8 cellular contexts compared by ENCODE assay signal in the genomic region with DNA sequence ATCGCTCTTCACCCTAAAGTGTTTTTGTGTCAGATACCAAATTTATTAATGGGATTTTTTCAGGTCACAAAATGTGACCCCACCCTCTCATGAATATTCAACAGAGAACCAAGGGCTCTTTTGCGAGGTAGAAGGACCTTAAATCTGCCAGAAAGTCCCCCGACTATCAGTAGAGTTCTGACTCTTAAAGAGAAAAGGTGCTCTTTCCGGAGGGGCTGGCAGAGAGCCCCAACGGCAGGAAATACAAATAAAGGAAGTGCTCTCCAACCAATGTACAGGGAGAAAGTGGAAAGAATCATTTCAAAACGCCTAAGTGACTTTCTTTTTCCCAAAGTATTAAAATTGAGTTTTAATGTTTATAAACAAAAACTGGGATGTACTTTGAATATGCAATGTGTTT.
DNase-seq lines count a peak whose midpoint lies in the region; ATAC-seq and TF ChIP-seq lines count a peak whose summit lies in the region.

No MANE protein-coding gene starts in this region.

- H3K4me1 ChIP-seq in DOHH2 (ENCODE audit: control insufficient read depth, low read length) = peaks cover 59% of the 10 kb centered on the region
- peaks cover 76 to 83% of the 10 kb centered on the region in 2 experiments for H3K4me1 ChIP-seq in neutrophil (ENCODE audit: control insufficient read depth in 1 of 2, insufficient read depth in 1 of 2, low read depth in 1 of 2, low read length in 1 of 2)

- H3K9me3 ChIP-seq in DOHH2 (ENCODE audit: control insufficient read depth, insufficient read depth, low read length) (no peaks in the 10 kb centered on the region), neutrophil (no peaks in the 10 kb centered on the region)

- H3K4me3 ChIP-seq in DOHH2 (ENCODE audit: low read length) (peak overlapping the region; percentile 74), neutrophil (ENCODE audit: low read depth in 1 of 2, low read length in 1 of 2) (peak overlapping the region; percentile 31 to 71)

- peak overlapping the region; percentile 90 for H3K4me2 ChIP-seq in DOHH2 (ENCODE audit: low read length)

- H3K27me3 ChIP-seq in DOHH2 (ENCODE audit: control insufficient read depth, low read length) (peaks cover 9% of the 10 kb centered on the region; the same call in 1 of the 2 replicates), neutrophil (no peaks in the 10 kb centered on the region)

- H3K79me2 ChIP-seq in DOHH2 (ENCODE audit: control insufficient read depth, low read length) = peaks cover 51% of the 10 kb centered on the region

- DNase-seq in NCI-H69 (lab: John Stamatoyannopoulos, UW) = peak; percentile 56
- peak; percentile 55 for DNase-seq in central memory CD4-positive, alpha-beta T cell
- DNase-seq in middle frontal gyrus (ENCODE audit: extremely low spot score, low spot score) = no peak
- DNase-seq in NCI-H774 (lab: John Stamatoyannopoulos, UW) = no peak

- H3F3A ChIP-seq in DOHH2 (ENCODE audit: control insufficient read depth, insufficient read depth) = 0 out of 2 replicates have a peak, but pooled peaks cover 4% of the 10 kb centered on the region

- TF ChIP-seq CTCF in DOHH2 (IDR thresholded peaks at IDR 0.05; ENCODE audit: low read depth, low read length, poor library complexity, severe bottlenecking) = no peak
- no peak for TF ChIP-seq CTCF in neutrophil (IDR thresholded peaks at IDR 0.05)

- H3K9me2 ChIP-seq in DOHH2 (replicated peaks; ENCODE audit: control insufficient read depth, low read length) = no peaks in the 10 kb centered on the region

- ATAC-seq in HG03196 (IDR thresholded peaks at IDR 0.05; ENCODE audit: unreplicated experiment) (no peak), HG02981 (IDR thresholded peaks at IDR 0.05; ENCODE audit: unreplicated experiment) (no peak)

- H3K36me3 ChIP-seq in DOHH2 (ENCODE audit: control insufficient read depth, low read length) (0 out of 2 replicates have a peak, but pooled peaks cover 3% of the 10 kb centered on the region), neutrophil (no peaks in the 10 kb centered on the region)

- H3K27ac ChIP-seq in DOHH2 (ENCODE audit: low read depth, low read length) (no peak overlapping the region), neutrophil (peak overlapping the region; percentile 88)

- peaks cover 49% of the 10 kb centered on the region for H4K20me1 ChIP-seq in DOHH2 (ENCODE audit: control insufficient read depth, insufficient read depth, low read depth, low read length)

Comparison
In these comparisons a context has a peak if more than half of its experiments do, and no peak if none do; other contexts are left out.
1. DNase-seq: peak in NCI-H69 (single experiment) and central memory CD4-positive, alpha-beta T cell (single experiment); none in middle frontal gyrus (single experiment) and NCI-H774 (single experiment).